In the genomic region with DNA sequence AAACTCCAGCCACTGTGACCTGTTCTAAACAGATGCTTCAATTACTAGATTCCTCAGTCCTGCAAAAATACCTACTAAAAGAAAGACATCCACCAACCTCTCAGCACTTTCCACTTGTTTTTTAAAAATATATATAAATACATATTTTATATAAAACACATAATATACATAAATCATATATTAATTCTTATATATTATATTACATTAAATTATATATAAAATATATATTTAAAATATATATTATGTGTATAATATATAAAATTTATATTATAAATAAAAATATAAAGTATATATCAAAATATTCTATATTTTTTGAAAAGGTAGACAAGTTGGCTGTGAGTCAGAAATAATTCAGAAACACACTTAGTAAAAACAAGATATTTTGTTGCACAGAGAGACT, we compare ENCODE assay signal across 21 cellular contexts.
"Had no signal": no experiment of that assay in that cellular context is flagged by ENCODE, and none has a peak within 500 bp of the region (broad histone marks: within the 10 kb centered on the region; RNA-seq: fewer than 3 reads in every experiment).

No MANE protein-coding gene starts in this region.

- H3K27ac ChIP-seq: gastrocnemius medialis, neural progenitor cell, prostate gland, right atrium auricular region, testis, tibial artery had no signal

- H3K36me3 Mint-ChIP-seq: mesothelial cell of epicardium; naive B cell; neural progenitor cell; stimulated activated memory B cell treated with anti-CD40 and anti-IgM and Interleukin-4, amounts not matched to agents 10 μg/mL and 1 μg/mL and 100 μg/mL, for 72 hours; type B pancreatic cell had no signal

- FAIRE-seq: keratinocyte had no signal

- H3K4me3 ChIP-seq: gastrocnemius medialis, mucosa of descending colon, neural progenitor cell, prostate gland, right atrium auricular region, testis, tibial artery had no signal

- H3K27me3 Mint-ChIP-seq: effector memory CD8-positive, alpha-beta T cell; naive B cell; stimulated activated memory B cell treated with anti-CD40 and anti-IgM and Interleukin-4, amounts not matched to agents 10 μg/mL and 1 μg/mL and 100 μg/mL, for 72 hours; type B pancreatic cell had no signal

- H3K9me3 Mint-ChIP-seq: effector memory CD8-positive, alpha-beta T cell; mesothelial cell of epicardium; nephron; neural progenitor cell; stimulated activated memory B cell treated with anti-CD40 and anti-IgM and Interleukin-4, amounts not matched to agents 10 μg/mL and 1 μg/mL and 100 μg/mL, for 72 hours; type B pancreatic cell had no signal

- H3K4me1 ChIP-seq: gastrocnemius medialis, neural progenitor cell, prostate gland, right atrium auricular region, testis, tibial artery had no signal

- H3K36me3 ChIP-seq: gastrocnemius medialis, neural progenitor cell, prostate gland, right atrium auricular region, tibial artery had no signal

- H3K4me3 Mint-ChIP-seq: effector memory CD8-positive, alpha-beta T cell; mesothelial cell of epicardium; naive B cell; nephron; neural progenitor cell; stimulated activated memory B cell treated with anti-CD40 and anti-IgM and Interleukin-4, amounts not matched to agents 10 μg/mL and 1 μg/mL and 100 μg/mL, for 72 hours; type B pancreatic cell had no signal

- DNase-seq: cortex of kidney; effector memory CD8-positive, alpha-beta T cell; gastrocnemius medialis; head of caudate nucleus; mesenchymal stem cell; mucosa of descending colon; naive B cell; stimulated activated CD4-positive, alpha-beta T cell treated with anti-CD3 and anti-CD28 coated beads, Interleukin-2, amount 100 ng/mL, for 24 hours; stimulated activated CD4-positive, alpha-beta T cell treated with anti-CD3 and anti-CD28 coated beads, Interleukin-4, amount 100 ng/mL, for 4 hours; stimulated activated naive CD8-positive, alpha-beta T cell treated with anti-CD3 and anti-CD28 coated beads, Interleukin-15, Interleukin-2, amounts not matched to agents 100 U/mL and 50 U/mL, for 24 hours; substantia nigra; testis; tibial artery had no signal

- H3K27me3 ChIP-seq: gastrocnemius medialis, neural progenitor cell, right atrium auricular region, testis, tibial artery had no signal

- H3K27ac Mint-ChIP-seq: effector memory CD8-positive, alpha-beta T cell; mesothelial cell of epicardium; naive B cell; nephron; neural progenitor cell; stimulated activated memory B cell treated with anti-CD40 and anti-IgM and Interleukin-4, amounts not matched to agents 10 μg/mL and 1 μg/mL and 100 μg/mL, for 72 hours; type B pancreatic cell had no signal

- H3K9me3 ChIP-seq: mucosa of descending colon, prostate gland, right atrium auricular region, testis, tibial artery had no signal

- H3K4me1 Mint-ChIP-seq: mesothelial cell of epicardium; naive B cell; nephron; neural progenitor cell; stimulated activated memory B cell treated with anti-CD40 and anti-IgM and Interleukin-4, amounts not matched to agents 10 μg/mL and 1 μg/mL and 100 μg/mL, for 72 hours had no signal
